Comparison of ENCODE assay signal across 6 cellular contexts in genomic region chr16:3458852-3459361, GRCh38. TPM values are rescaled to one million over a fixed set of nuclear protein-coding genes. Genes with fewer than 3 reads are reported as not detected.
DNase-seq lines count a peak whose midpoint lies in the region; TF ChIP-seq lines count a peak whose summit lies in the region.

No MANE protein-coding gene starts in this region.

- H3K4me1 Mint-ChIP-seq in endothelial cell (ENCODE audit: unreplicated experiment) = peaks cover 47% of the 10 kb centered on the region

- H3K4me3 ChIP-seq in retinal pigment epithelial cell (ENCODE audit: low read length) = peak overlapping the region; percentile 87

- H3K4me3 Mint-ChIP-seq in endothelial cell (ENCODE audit: unreplicated experiment) = peak overlapping the region; percentile 95

- TF ChIP-seq CTCF in endothelial cell (IDR thresholded peaks at IDR 0.05; ENCODE audit: unreplicated experiment) = no peak
- no peak for TF ChIP-seq CTCF in retinal pigment epithelial cell (conservative IDR thresholded peaks at IDR 0.05; ENCODE audit: low read depth, low read length)

- DNase-seq in COLO668 (lab: John Stamatoyannopoulos, UW; ENCODE audit: unreplicated experiment) (peak; percentile 32), KG1 (lab: John Stamatoyannopoulos, UW) (peak; percentile 11), endothelial cell (ENCODE audit: low spot score) (no peak), retinal pigment epithelial cell (ENCODE audit: low read depth) (no peak), NCI-H226 (no peak), GM19240 (ENCODE audit: insufficient read length, low spot score) (no peak)

- H3K27ac Mint-ChIP-seq in endothelial cell (ENCODE audit: unreplicated experiment) = peak overlapping the region; percentile 96

- H3K27me3 Mint-ChIP-seq in endothelial cell (ENCODE audit: unreplicated experiment) = peaks cover 22% of the 10 kb centered on the region

- H3K36me3 Mint-ChIP-seq in endothelial cell (ENCODE audit: low read depth, unreplicated experiment) = peaks cover 12% of the 10 kb centered on the region

- H3K9me3 Mint-ChIP-seq in endothelial cell (ENCODE audit: unreplicated experiment) = peaks cover 4% of the 10 kb centered on the region

RNA-seq across cellular contexts. Expression of gene NAA60, which starts 15.4 kb away (rescaled TPM):
- 75.5 TPM for total RNA-seq in endothelial cell (ENCODE audit: unreplicated experiment)

RNA-seq across cellular contexts. Expression of gene ZNF597, which starts 15.6 kb away (rescaled TPM):
- 5.7 TPM for total RNA-seq in endothelial cell (ENCODE audit: unreplicated experiment)

RNA-seq across cellular contexts. Expression of gene C16orf90, which starts 36.4 kb away (rescaled TPM):
- total RNA-seq in endothelial cell (ENCODE audit: unreplicated experiment) = not detected

RNA-seq across cellular contexts. Expression of gene CLUAP1, which starts 41.9 kb away (rescaled TPM):
- 15.8 TPM for total RNA-seq in endothelial cell (ENCODE audit: unreplicated experiment)

RNA-seq across cellular contexts. Expression of gene ZNF174, which starts 57.9 kb away (rescaled TPM):
- total RNA-seq in endothelial cell (ENCODE audit: unreplicated experiment) = 10.3 TPM

Comparison
In these comparisons a context has a peak if more than half of its experiments do, and no peak if none do; other contexts are left out.
1. DNase-seq: peak in COLO668 (single experiment) and KG1 (single experiment); none in endothelial cell (single experiment), retinal pigment epithelial cell (single experiment), NCI-H226 (single experiment) and GM19240 (single experiment).